ENCODE assay signal across 7 cellular contexts in genomic region chr7:6283391-6284054, GRCh38. TPM values are rescaled to one million over a fixed set of nuclear protein-coding genes. Genes with fewer than 3 reads are reported as not detected.
DNase-seq lines count a peak whose midpoint lies in the region; ATAC-seq, FAIRE-seq and TF ChIP-seq lines count a peak whose summit lies in the region.
"Not testable (repeated sequence)": the region's sequence is repeated elsewhere in the genome, so short reads cannot be mapped to it uniquely, and the experiment has no call there.

No MANE protein-coding gene starts in this region.

- H3K4me1 ChIP-seq in Caco-2 (peaks cover 16% of the 10 kb centered on the region), Panc1 (ENCODE audit: control insufficient read depth, insufficient read depth, low read length) (peaks cover 15% of the 10 kb centered on the region)

- not testable (repeated sequence) for ATAC-seq in Panc1

- DNase-seq in Caco-2 (peak; percentile 45 to 75), HFF-Myc (ENCODE audit: extremely low read depth, low read depth) (peak; percentile 65), amniotic epithelial cell (ENCODE audit: low read depth) (peak; percentile 65), iris pigment epithelial cell (ENCODE audit: low read depth) (peak; percentile 70)
- not testable (repeated sequence) for DNase-seq in Panc1 (ENCODE audit: low read depth, low spot score); osteocyte (ENCODE audit: extremely low spot score, unreplicated experiment)

- H3K36me3 ChIP-seq in Caco-2 (ENCODE audit: control insufficient read depth, insufficient read depth, low read length); Panc1 (ENCODE audit: control insufficient read depth, insufficient read depth, low read length): not testable (repeated sequence)

- FAIRE-seq in endometrium (lab: Jason Lieb, UNC) = peak; percentile 43

- not testable (repeated sequence) for H3K4me3 ChIP-seq in Caco-2 (ENCODE audit: low read depth, low read length); HFF-Myc (replicated peaks; ENCODE audit: low read depth, low read length)
- peak overlapping the region in 1 of 2 experiments; percentile 27; a peak in 1 of 4 replicates for H3K4me3 ChIP-seq in Panc1 (ENCODE audit: low read depth in 2 of 2, low read length in 2 of 2)

- H3K27ac ChIP-seq in Panc1 (ENCODE audit: low read length) = peak overlapping the region; percentile 18

- H3K9me3 ChIP-seq in Caco-2; Panc1 (ENCODE audit: control insufficient read depth, insufficient read depth, low read depth, low read length): not testable (repeated sequence)

- H3K4me3 Mint-ChIP-seq in Caco-2 (ENCODE audit: unreplicated experiment) = not testable (repeated sequence)
- peak overlapping the region; percentile 20 for H3K4me3 Mint-ChIP-seq in osteocyte (ENCODE audit: unreplicated experiment)

- in situ Hi-C loops in Panc1 (cut with HindIII; ENCODE audit: low pct_unique_long_range_greater_than_20kb, low sequenced_read_pairs) = not testable (repeated sequence)

- not testable (repeated sequence) for H3K27me3 Mint-ChIP-seq in Caco-2 (ENCODE audit: insufficient read depth, unreplicated experiment); osteocyte (ENCODE audit: unreplicated experiment)

- not testable (repeated sequence) for BruUV-seq in Caco-2 (replicated peaks; lab: Mats Ljungman, UMichigan); Panc1 (replicated peaks; lab: Mats Ljungman, UMichigan)

- intact Hi-C loops in Caco-2 (cut with micrococcal nuclease; ENCODE audit: unreplicated experiment); Panc1 (cut with micrococcal nuclease; ENCODE audit: unreplicated experiment): not testable (repeated sequence)

- CTCF ChIA-PET in Caco-2 (lab: Charles Lee) = interaction anchor here (0.6 to 0.7 kb wide), 3 partner anchors 200 to 709 kb away, joined by 3 to 5 read pairs (median 3); no protein-coding TSS in a partner anchor
- CTCF ChIA-PET in Panc1 (lab: Charles Lee) = not testable (repeated sequence)

- not testable (repeated sequence) for H3K9me3 Mint-ChIP-seq in Caco-2 (ENCODE audit: unreplicated experiment); osteocyte (ENCODE audit: unreplicated experiment)

- not testable (repeated sequence) for H3K27me3 ChIP-seq in Caco-2 (replicated peaks; ENCODE audit: control insufficient read depth, insufficient read depth, low read length); Panc1 (ENCODE audit: control insufficient read depth, insufficient read depth, low read length)

- peaks cover 14% of the 10 kb centered on the region for H3K36me3 Mint-ChIP-seq in Caco-2 (ENCODE audit: insufficient read depth, unreplicated experiment)
- not testable (repeated sequence) for H3K36me3 Mint-ChIP-seq in osteocyte (ENCODE audit: unreplicated experiment)

- H3K4me1 Mint-ChIP-seq in Caco-2 (ENCODE audit: low read depth, unreplicated experiment) (peaks cover 12% of the 10 kb centered on the region), osteocyte (ENCODE audit: unreplicated experiment) (peaks cover 42% of the 10 kb centered on the region)

- not testable (repeated sequence) for TF ChIP-seq CTCF in Caco-2 (IDR thresholded peaks at IDR 0.05; ENCODE audit: insufficient read depth in 1 of 2, low read depth in 1 of 2, low read length in 1 of 2, severe bottlenecking in 1 of 2, unreplicated experiment in 1 of 2); HFF-Myc (IDR thresholded peaks at IDR 0.05; ENCODE audit: low read depth, low read length, missing control alignments); Panc1 (IDR thresholded peaks at IDR 0.05); osteocyte (IDR thresholded peaks at IDR 0.05)

- H3K27ac Mint-ChIP-seq in Caco-2 (ENCODE audit: unreplicated experiment) = peak overlapping the region; percentile 82
- peak overlapping the region; percentile 92 for H3K27ac Mint-ChIP-seq in osteocyte (ENCODE audit: unreplicated experiment)

- POLR2A ChIA-PET in Caco-2 (lab: Charles Lee) = interaction anchor here (0.6 kb wide), 1 partner anchor 183 kb away, joined by 20 read pairs; no protein-coding TSS in a partner anchor
- POLR2A ChIA-PET in Panc1 (lab: Charles Lee) = not testable (repeated sequence)

RNA-seq across cellular contexts. Expression of gene CYTH3, which starts 11.1 kb away (rescaled TPM):
- total RNA-seq in Caco-2 (2022) = 27.8 and 29.1 TPM in 2 replicates
- 35.5 TPM for total RNA-seq in Panc1 (2021; ENCODE audit: unreplicated experiment)
- 41.6 TPM for polyA plus RNA-seq in Panc1 (2012; ENCODE audit: insufficient read length)
- total RNA-seq in osteocyte = 63.9 and 66.6 TPM in 2 replicates
